8 cellular contexts compared by ENCODE assay signal in genomic region chr9:34547960-34548603, GRCh38. TPM values are rescaled to one million over a fixed set of nuclear protein-coding genes. Genes with fewer than 3 reads are reported as not detected.
DNase-seq lines count a peak whose midpoint lies in the region; ATAC-seq and TF ChIP-seq lines count a peak whose summit lies in the region.

No MANE protein-coding gene starts in this region.

- DNase-seq in Caco-2, result peak; percentile 60 to 73
- peak; percentile 49 for DNase-seq in RPMI7951 (ENCODE audit: low read depth)
- DNase-seq in brain microvascular endothelial cell, result peak; percentile 51
- DNase-seq in iPS DF 6.9 (ENCODE audit: low read depth, low spot score), result peak; percentile 35
- DNase-seq in smooth muscle cell (lab: John Stamatoyannopoulos, UW; ENCODE audit: unreplicated experiment), result peak; percentile 45
- no peak for DNase-seq in effector CD4-positive, alpha-beta T cell

- H3K27ac ChIP-seq in brain microvascular endothelial cell (no peak overlapping the region), iPS DF 6.9 (ENCODE audit: low read length) (no peak overlapping the region), smooth muscle cell (ENCODE audit: low read depth) (no peak overlapping the region)

- CTCF ChIA-PET in Caco-2 (lab: Charles Lee), result interaction anchor here (0.7 to 2.6 kb wide), 8 partner anchors 35 to 144 kb away, joined by 3 to 34 read pairs (median 5); partner anchors contain the start of gene CNTFR

- in situ Hi-C loops in brain microvascular endothelial cell (cut with HindIII; ENCODE audit: low pct_ligation_motif_present, low sequenced_read_pairs), result no loop called here

- H3K9me3 ChIP-seq in Caco-2, result no peaks in the 10 kb centered on the region
- H3K9me3 ChIP-seq in iPS DF 6.9 (ENCODE audit: control insufficient read depth, insufficient read depth, low read length), result no peaks in the 10 kb centered on the region
- no peaks in the 10 kb centered on the region for H3K9me3 ChIP-seq in smooth muscle cell (replicated peaks; ENCODE audit: low read depth)

- H3K4me3 Mint-ChIP-seq in Caco-2 (ENCODE audit: unreplicated experiment), result no peak overlapping the region

- POLR2A ChIA-PET in Caco-2 (lab: Charles Lee), result no interaction called here

- no peaks in the 10 kb centered on the region for H3K79me2 ChIP-seq in smooth muscle cell (ENCODE audit: low read depth)

- H3K9me3 Mint-ChIP-seq in Caco-2 (ENCODE audit: unreplicated experiment), result no peaks in the 10 kb centered on the region

- no peak overlapping the region for H2AFZ ChIP-seq in smooth muscle cell (ENCODE audit: low read depth)

- H3K36me3 ChIP-seq in Caco-2 (ENCODE audit: control insufficient read depth, insufficient read depth, low read length) (no peaks in the 10 kb centered on the region), brain microvascular endothelial cell (replicated peaks) (no peaks in the 10 kb centered on the region), iPS DF 6.9 (ENCODE audit: control insufficient read depth, insufficient read depth, low read length) (no peaks in the 10 kb centered on the region), smooth muscle cell (ENCODE audit: low read depth) (no peaks in the 10 kb centered on the region)

- H3K36me3 Mint-ChIP-seq in Caco-2 (ENCODE audit: insufficient read depth, unreplicated experiment), result no peaks in the 10 kb centered on the region

- intact Hi-C loops in Caco-2 (cut with micrococcal nuclease; ENCODE audit: unreplicated experiment), result loop anchor here (1.0 to 5.0 kb wide), 5 partner anchors 43 to 143 kb away; no protein-coding TSS in a partner anchor

- H3K4me3 ChIP-seq in Caco-2 (ENCODE audit: low read depth, low read length) (no peak overlapping the region), brain microvascular endothelial cell (ENCODE audit: low read depth, low read length) (no peak overlapping the region), iPS DF 6.9 (ENCODE audit: low read length) (no peak overlapping the region), smooth muscle cell (no peak overlapping the region)

- no peaks in the 10 kb centered on the region for H4K20me1 ChIP-seq in smooth muscle cell (ENCODE audit: low read depth)

- H3K27me3 ChIP-seq in Caco-2 (replicated peaks; ENCODE audit: control insufficient read depth, insufficient read depth, low read length) (no peaks in the 10 kb centered on the region), brain microvascular endothelial cell (replicated peaks) (peaks cover 10% of the 10 kb centered on the region), iPS DF 6.9 (ENCODE audit: control insufficient read depth, insufficient read depth, low read length) (no peaks in the 10 kb centered on the region), smooth muscle cell (ENCODE audit: low read depth) (no peaks in the 10 kb centered on the region)

- BruUV-seq in Caco-2 (replicated peaks; lab: Mats Ljungman, UMichigan), result no TSS peak

- no peaks in the 10 kb centered on the region for H3F3A ChIP-seq in smooth muscle cell (ENCODE audit: low read depth)

- H3K27ac Mint-ChIP-seq in Caco-2 (ENCODE audit: unreplicated experiment), result no peak overlapping the region

- no peak overlapping the region for H3K4me2 ChIP-seq in smooth muscle cell

- no peaks in the 10 kb centered on the region for H3K4me1 Mint-ChIP-seq in Caco-2 (ENCODE audit: low read depth, unreplicated experiment)

- H3K4me1 ChIP-seq in Caco-2 (no peaks in the 10 kb centered on the region), iPS DF 6.9 (ENCODE audit: control insufficient read depth, insufficient read depth, low read length) (no peaks in the 10 kb centered on the region), smooth muscle cell (ENCODE audit: low read depth) (no peaks in the 10 kb centered on the region)

- ATAC-seq in HG02885 (IDR thresholded peaks at IDR 0.05; ENCODE audit: poor library complexity, unreplicated experiment) (peak; percentile 44), GM18861 (IDR thresholded peaks at IDR 0.05; ENCODE audit: unreplicated experiment) (no peak)

- no peak overlapping the region for H3K9ac ChIP-seq in smooth muscle cell (ENCODE audit: low read depth)

- H3K27me3 Mint-ChIP-seq in Caco-2 (ENCODE audit: insufficient read depth, unreplicated experiment), result peaks cover 13% of the 10 kb centered on the region

- WGBS in iPS DF 6.9 (ENCODE audit: insufficient coverage, insufficient read length), result no CpG with 5 or more reads among the region's 13 CpGs
- WGBS in smooth muscle cell (ENCODE audit: low lambda C conversion rate), result 19% methylated on average over 13 of the region's 13 CpGs

- TF ChIP-seq CTCF in Caco-2 (IDR thresholded peaks at IDR 0.05; ENCODE audit: insufficient read depth in 1 of 2, low read depth in 1 of 2, low read length in 1 of 2, severe bottlenecking in 1 of 2, unreplicated experiment in 1 of 2), result peak; percentile 72 to 86
- peak; percentile 96 for TF ChIP-seq CTCF in brain microvascular endothelial cell (IDR thresholded peaks at IDR 0.05; ENCODE audit: low read depth, low read length, missing control alignments)
- TF ChIP-seq CTCF in smooth muscle cell (IDR thresholded peaks at IDR 0.05; ENCODE audit: borderline replicate concordance, insufficient read depth, poor library complexity, severe bottlenecking), result peak; percentile 93

RNA-seq across cellular contexts. Expression of gene ENHO, which starts 25.3 kb away (rescaled TPM):
- 1.00 and 2.1 TPM in 2 replicates for total RNA-seq in Caco-2 (2022)
- total RNA-seq in RPMI7951 (2014; rRNA removed; shearing (Covaris generic)), result 0.29 and 0.48 TPM in 2 replicates
- not detected in 2 replicates for total RNA-seq in smooth muscle cell
- 0.97 and 1.7 TPM in 2 replicates for polyA plus RNA-seq in smooth muscle cell

RNA-seq across cellular contexts. Expression of gene CNTFR, which starts 41.4 kb away (rescaled TPM):
- total RNA-seq in Caco-2 (2022), result 0.26 and 0.39 TPM in 2 replicates
- not detected in 2 replicates for total RNA-seq in RPMI7951 (2014; rRNA removed; shearing (Covaris generic))
- total RNA-seq in smooth muscle cell, result 4.3 and 8.6 TPM in 2 replicates
- polyA plus RNA-seq in smooth muscle cell, result 16.4 and 17.8 TPM in 2 replicates
